18 cellular contexts compared by ENCODE assay signal in genomic region chr4:86233681-86234080, GRCh38.
DNase-seq lines count a peak whose midpoint lies in the region; TF ChIP-seq lines count a peak whose summit lies in the region.
"Had no signal": no experiment of that assay in that cellular context is flagged by ENCODE, and none has a peak within 500 bp of the region (broad histone marks: within the 10 kb centered on the region; RNA-seq: fewer than 3 reads in every experiment).

No MANE protein-coding gene starts in this region.

- H3K9ac ChIP-seq in SK-N-SH, result no peak overlapping the region

- H3K79me2 ChIP-seq in SK-N-SH (ENCODE audit: insufficient read depth), result no peaks in the 10 kb centered on the region

- H3K9me3 ChIP-seq in SK-N-SH, result no peaks in the 10 kb centered on the region
- H3K9me3 ChIP-seq: vagina had no signal

- 0% methylated on average over 1 of the region's 1 CpG for WGBS in SK-N-SH (ENCODE audit: low lambda C conversion rate)

- TF ChIP-seq EP300 in SK-N-SH (IDR thresholded peaks at IDR 0.05; ENCODE audit: borderline replicate concordance in 1 of 2, low read depth in 1 of 2, low read length in 1 of 2), result peak; percentile 38 to 77; a peak in 3 of 4 replicates

- POLR2A ChIA-PET in SK-N-SH (lab: Yijun Ruan, JAX), result no interaction called here

- no peaks in the 10 kb centered on the region; a peak in 1 of 4 replicates for H3K4me1 ChIP-seq in SK-N-SH (ENCODE audit: control insufficient read depth in 1 of 2, insufficient read depth in 2 of 2, low read depth in 1 of 2, low read length in 1 of 2)
- H3K4me1 ChIP-seq: left ventricle myocardium inferior, vagina had no signal

- H3K27ac ChIP-seq in SK-N-SH (ENCODE audit: low read depth in 2 of 2, low read length in 1 of 2), result peak overlapping the region in 1 of 2 experiments; percentile 72; a peak in 3 of 4 replicates
- H3K27ac ChIP-seq in caudate nucleus (ENCODE audit: low read depth, low read length), result no peak overlapping the region
- H3K27ac ChIP-seq: left ventricle myocardium inferior, SK-N-MC, vagina had no signal

- H3K27me3 ChIP-seq in SK-N-SH (ENCODE audit: insufficient read depth), result no peaks in the 10 kb centered on the region
- H3K27me3 ChIP-seq: vagina had no signal

- no peaks in the 10 kb centered on the region for H3K9me2 ChIP-seq in SK-N-SH

- no peak for TF ChIP-seq CTCF in SK-N-SH (IDR thresholded peaks at IDR 0.05)
- no peak for TF ChIP-seq CTCF in epithelial cell of esophagus (IDR thresholded peaks at IDR 0.05; ENCODE audit: insufficient read depth, low read depth, low read length, missing control alignments)

- DNase-seq in EL (peak; percentile 82), SK-N-SH (no peak), epithelial cell of esophagus (ENCODE audit: low read depth) (peak; percentile 73), non-pigmented ciliary epithelial cell (ENCODE audit: low read depth) (peak; percentile 40), nucleus accumbens (lab: John Stamatoyannopoulos, UW) (no peak), caudate nucleus (lab: John Stamatoyannopoulos, UW) (no peak), amniotic stem cell (lab: John Stamatoyannopoulos, UW) (no peak)
- no peak for DNase-seq in stimulated activated CD8-positive, alpha-beta memory T cell treated with anti-CD3 and anti-CD28 coated beads, Interleukin-4, amount 100 ng/mL, for 48 hours
- DNase-seq: activated CD4-positive, alpha-beta T cell treated with anti-CD3 and anti-CD28 coated beads for 4 hours; AML-193; left ventricle myocardium inferior; natural killer cell; NCI-H1092; NCI-H2107; NCI-H69; PC-3 had no signal

- H3K4me2 ChIP-seq in SK-N-SH, result no peak overlapping the region; the same call in 1 of the 2 replicates

- H3K4me3 ChIP-seq in SK-N-SH (ENCODE audit: low read depth in 2 of 2, low read length in 1 of 2) (no peak overlapping the region; a peak in 1 of 4 replicates), epithelial cell of esophagus (ENCODE audit: low read length) (no peak overlapping the region)
- H3K4me3 ChIP-seq: left ventricle myocardium inferior, SK-N-MC, vagina had no signal

- CTCF ChIA-PET in SK-N-SH (lab: Yijun Ruan, JAX), result no interaction called here

- peak overlapping the region; percentile 26; the same call in 1 of the 2 replicates for H2AFZ ChIP-seq in SK-N-SH (ENCODE audit: low read depth)

- no peak for TF ChIP-seq RAD21 in SK-N-SH (IDR thresholded peaks at IDR 0.05; ENCODE audit: low read length)

- no peaks in the 10 kb centered on the region for H4K20me1 ChIP-seq in SK-N-SH (ENCODE audit: insufficient read depth)

- no peaks in the 10 kb centered on the region for H3F3A ChIP-seq in SK-N-SH (replicated peaks; ENCODE audit: insufficient read depth)

- no peaks in the 10 kb centered on the region for H3K36me3 ChIP-seq in SK-N-SH (replicated peaks in 1 of 2; ENCODE audit: control insufficient read depth in 1 of 2, insufficient read depth in 2 of 2, low read length in 1 of 2)
- H3K36me3 ChIP-seq: left ventricle myocardium inferior, vagina had no signal

TF ChIP-seq in SK-N-SH, 30 proteins besides CTCF, POLR2A, EP300 and RAD21:
- TF ChIP-seq YY1 (IDR thresholded peaks at IDR 0.05; ENCODE audit: low read depth) (no peak), CHD2 (IDR thresholded peaks at IDR 0.05; ENCODE audit: low read length, partially characterized antibody) (no peak), GATA2 (CRISPR knock-in tag; IDR thresholded peaks at IDR 0.05) (no peak), SIN3A (IDR thresholded peaks at IDR 0.05; ENCODE audit: borderline replicate concordance, low read depth, low read length) (no peak), JUND (IDR thresholded peaks at IDR 0.05) (peak; percentile 28; the same call in 1 of the 2 replicates), RXRA (IDR thresholded peaks at IDR 0.05; ENCODE audit: borderline replicate concordance, low read depth) (0 out of 2 replicates have a peak, but pooled peaks have one; percentile 23), MEF2A (IDR thresholded peaks at IDR 0.05; ENCODE audit: borderline replicate concordance, low read depth) (no peak), POLR2AphosphoS5 (IDR thresholded peaks at IDR 0.05; ENCODE audit: low read depth, low read length) (peak; percentile 59; the same call in 1 of the 2 replicates), TCF12 (IDR thresholded peaks at IDR 0.05) (peak; percentile 75), PBX3 (IDR thresholded peaks at IDR 0.05) (peak; percentile 75), REST (IDR thresholded peaks at IDR 0.05; ENCODE audit: low read depth, low read length) (peak; percentile 47; the same call in 1 of the 2 replicates), NFIC (IDR thresholded peaks at IDR 0.05; ENCODE audit: borderline replicate concordance) (peak; percentile 45), FOXM1 (IDR thresholded peaks at IDR 0.05; ENCODE audit: low read depth) (0 out of 2 replicates have a peak, but pooled peaks have one; percentile 25), FOSL2 (IDR thresholded peaks at IDR 0.05; ENCODE audit: borderline replicate concordance, low read depth) (peak; percentile 58; the same call in 1 of the 2 replicates), ZBTB33 (IDR thresholded peaks at IDR 0.05; ENCODE audit: borderline replicate concordance, low read depth) (no peak), MAX (IDR thresholded peaks at IDR 0.05; ENCODE audit: low read depth) (no peak), TEAD4 (IDR thresholded peaks at IDR 0.05; ENCODE audit: borderline replicate concordance, insufficient read depth) (peak; percentile 83; the same call in 1 of the 2 replicates)

Comparison
In these comparisons a context has a peak if more than half of its experiments do, and no peak if none do; other contexts are left out.
1. DNase-seq: peak in EL (single experiment), epithelial cell of esophagus (single experiment) and non-pigmented ciliary epithelial cell (single experiment); none in SK-N-SH (single experiment), nucleus accumbens (0 of 56), caudate nucleus (0 of 61), stimulated activated CD8-positive, alpha-beta memory T cell treated with anti-CD3 and anti-CD28 coated beads, Interleukin-4, amount 100 ng/mL, for 48 hours (single experiment) and amniotic stem cell (single experiment).